ENCODE assay signal across 9 cellular contexts in genomic region chr1:83693409-83694126, GRCh38.
DNase-seq lines count a peak whose midpoint lies in the region; ATAC-seq and TF ChIP-seq lines count a peak whose summit lies in the region.
"Had no signal": no experiment of that assay in that cellular context is flagged by ENCODE, and none has a peak within 500 bp of the region (broad histone marks: within the 10 kb centered on the region; RNA-seq: fewer than 3 reads in every experiment).

No MANE protein-coding gene starts in this region.

- no peak for ATAC-seq in HG03095 (IDR thresholded peaks at IDR 0.05; ENCODE audit: unreplicated experiment)
- ATAC-seq: K562 had no signal

- H3K4me3 ChIP-seq in epithelial cell of proximal tubule (ENCODE audit: low read depth, low read length) = peak overlapping the region; percentile 51
- H3K4me3 ChIP-seq: K562 had no signal

- peaks cover 13% of the 10 kb centered on the region for H3K36me3 Mint-ChIP-seq in neural crest cell (ENCODE audit: low read depth)

- H3K4me3 Mint-ChIP-seq in neural crest cell = peak overlapping the region; percentile 86

- H3K27me3 Mint-ChIP-seq in neural crest cell (ENCODE audit: low read depth) = no peaks in the 10 kb centered on the region

- peaks cover 71% of the 10 kb centered on the region for H3K4me1 Mint-ChIP-seq in neural crest cell

- peak; percentile 40 for DNase-seq in ELF-1 (ENCODE audit: low read depth, low spot score)
- DNase-seq in NCI-H345 (lab: John Stamatoyannopoulos, UW) = peak; percentile 31
- DNase-seq in epithelial cell of proximal tubule (ENCODE audit: low read depth) = no peak
- DNase-seq in neural crest cell (ENCODE audit: low read depth, low spot score) = no peak
- no peak for DNase-seq in NCI-H128 (lab: John Stamatoyannopoulos, UW; ENCODE audit: unreplicated experiment)
- no peak for DNase-seq in NK-92 treated with Interleukin-12 subunit alpha and Interleukin-12 subunit beta, amount 100 ng/mL, for 24 hours (lab: John Stamatoyannopoulos, UW)
- DNase-seq in stimulated activated CD4-positive, alpha-beta T cell treated with anti-CD3 and anti-CD28 coated beads, Interleukin-12 subunit alpha, Interleukin-12 subunit beta, amount 100 ng/mL, for 4 hours = no peak

- peak overlapping the region; percentile 98 for H3K27ac Mint-ChIP-seq in neural crest cell (ENCODE audit: unreplicated experiment)

- peaks cover 7% of the 10 kb centered on the region for H3K9me3 Mint-ChIP-seq in neural crest cell

- TF ChIP-seq CTCF in epithelial cell of proximal tubule (conservative IDR thresholded peaks at IDR 0.05; ENCODE audit: low read depth, low read length) = no peak
- TF ChIP-seq CTCF in neural crest cell (conservative IDR thresholded peaks at IDR 0.05) = no peak

Comparison
In these comparisons a context has a peak if more than half of its experiments do, and no peak if none do; other contexts are left out.
1. DNase-seq: peak in ELF-1 (single experiment) and NCI-H345 (single experiment); none in epithelial cell of proximal tubule (single experiment), neural crest cell (single experiment), NCI-H128 (single experiment), NK-92 treated with Interleukin-12 subunit alpha and Interleukin-12 subunit beta, amount 100 ng/mL, for 24 hours (single experiment) and stimulated activated CD4-positive, alpha-beta T cell treated with anti-CD3 and anti-CD28 coated beads, Interleukin-12 subunit alpha, Interleukin-12 subunit beta, amount 100 ng/mL, for 4 hours (single experiment).